In genomic region chr1:224730950-224731349, GRCh38 we compare ENCODE assay signal across 16 cellular contexts.
DNase-seq lines count a peak whose midpoint lies in the region; ATAC-seq and TF ChIP-seq lines count a peak whose summit lies in the region.
"Had no signal": no experiment of that assay in that cellular context is flagged by ENCODE, and none has a peak within 500 bp of the region (broad histone marks: within the 10 kb centered on the region; RNA-seq: fewer than 3 reads in every experiment).

No MANE protein-coding gene starts in this region.

- H3K27me3 ChIP-seq in suprapubic skin, result no peaks in the 10 kb centered on the region
- H3K27me3 ChIP-seq: SJSA1 had no signal

- ATAC-seq in HG02852 (IDR thresholded peaks at IDR 0.05; ENCODE audit: unreplicated experiment), result no peak

- H3K27ac ChIP-seq in suprapubic skin, result peak overlapping the region; percentile 29
- H3K27ac ChIP-seq: HL-60, SJSA1 had no signal

- H3K4me3 ChIP-seq in cardiac fibroblast (replicated peaks in 1 of 2; ENCODE audit: low read depth in 2 of 2, low read length in 2 of 2) (no peak overlapping the region), fibroblast of the aortic adventitia (ENCODE audit: low read depth, low read length) (no peak overlapping the region), suprapubic skin (no peak overlapping the region)
- H3K4me3 ChIP-seq: SJSA1 had no signal

- no peaks in the 10 kb centered on the region for H3K9me3 ChIP-seq in suprapubic skin

- no peaks in the 10 kb centered on the region for H3K36me3 ChIP-seq in suprapubic skin
- H3K36me3 ChIP-seq: SJSA1 had no signal

- no peak for TF ChIP-seq POLR2A in suprapubic skin (IDR thresholded peaks at IDR 0.05)

- peaks cover 41% of the 10 kb centered on the region for H3K4me1 ChIP-seq in suprapubic skin

- TF ChIP-seq EP300 in suprapubic skin (IDR thresholded peaks at IDR 0.05), result no peak

- TF ChIP-seq CTCF in cardiac fibroblast (IDR thresholded peaks at IDR 0.05; ENCODE audit: low read depth, low read length) (no peak), fibroblast of the aortic adventitia (IDR thresholded peaks at IDR 0.05; ENCODE audit: insufficient read depth, low read length) (no peak), suprapubic skin (IDR thresholded peaks at IDR 0.05) (no peak)

- DNase-seq in LHCN-M2 (ENCODE audit: low read depth) (peak; percentile 31), cardiac fibroblast (ENCODE audit: low read depth in 2 of 2) (peak; percentile 35 to 41), fibroblast of the aortic adventitia (ENCODE audit: low read depth) (peak; percentile 78), suprapubic skin (ENCODE audit: low spot score in 2 of 2) (no peak), putamen (ENCODE audit: low spot score) (no peak)
- DNase-seq in activated CD8-positive, alpha-beta memory T cell treated with anti-CD3 and anti-CD28 coated beads for 24 hours, result no peak
- DNase-seq: CD4-positive, alpha-beta T cell; EL; KBM-7; NCI-H1417 treated with DMSO at 0.1 percent for 48 hours; NCI-H1930; NCI-H2171 treated with DMSO at 0.1 percent for 48 hours; NCI-H748 treated with DMSO at 0.1 percent for 48 hours had no signal

Comparison
In these comparisons a context has a peak if more than half of its experiments do, and no peak if none do; other contexts are left out.
1. DNase-seq: peak in LHCN-M2 (single experiment), cardiac fibroblast (2 of 2) and fibroblast of the aortic adventitia (single experiment); none in suprapubic skin (0 of 2), putamen (single experiment) and activated CD8-positive, alpha-beta memory T cell treated with anti-CD3 and anti-CD28 coated beads for 24 hours (single experiment).